9 cellular contexts compared by ENCODE assay signal in the genomic region with DNA sequence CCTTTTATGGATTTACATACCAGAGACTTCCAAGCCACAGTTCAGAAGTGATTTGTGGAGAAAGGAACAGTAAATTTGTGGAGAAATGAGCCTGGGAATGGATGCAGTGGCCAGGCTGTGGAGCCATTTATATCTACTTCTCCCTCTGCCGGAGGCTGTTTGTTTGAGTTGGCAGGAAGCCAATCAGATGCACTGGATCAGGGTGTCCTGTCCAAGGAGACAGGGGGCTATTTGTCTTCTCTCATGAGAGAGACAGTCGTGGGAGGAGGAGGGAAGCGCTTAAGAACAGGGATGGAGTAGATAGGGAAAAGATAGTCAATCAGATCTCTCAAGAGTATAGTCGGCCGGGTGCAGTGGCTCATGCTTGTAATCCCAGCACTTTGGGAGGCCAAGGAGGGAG. TPM values are rescaled to one million over a fixed set of nuclear protein-coding genes. Genes with fewer than 3 reads are reported as not detected.
DNase-seq lines count a peak whose midpoint lies in the region; TF ChIP-seq lines count a peak whose summit lies in the region.
"Had no signal": no experiment of that assay in that cellular context is flagged by ENCODE, and none has a peak within 500 bp of the region (broad histone marks: within the 10 kb centered on the region; RNA-seq: fewer than 3 reads in every experiment).

No MANE protein-coding gene starts in this region.

- CTCF ChIA-PET in activated CD4-positive, alpha-beta memory T cell treated with anti-CD3 and anti-CD28 coated beads, Interleukin-2, amount 10 ng/mL, durations not matched to agents 7 days and 5 days (lab: Charles Lee) = interaction anchor here (1.2 to 1.7 kb wide), 2 partner anchors 11 to 27 kb away, joined by 3 to 13 read pairs; no protein-coding TSS in a partner anchor

- no peak overlapping the region for H3K4me3 ChIP-seq in epithelial cell of proximal tubule (ENCODE audit: low read depth, low read length)

- H3K27me3 Mint-ChIP-seq in type B pancreatic cell = peaks cover 71% of the 10 kb centered on the region
- peaks cover 66% of the 10 kb centered on the region for H3K27me3 Mint-ChIP-seq in activated CD4-positive, alpha-beta memory T cell treated with anti-CD3 and anti-CD28 coated beads, Interleukin-2, amount 10 ng/mL, durations not matched to agents 7 days and 5 days

- peak; percentile 42 for DNase-seq in DMS153 treated with DMSO at 0.1 percent for 48 hours (lab: John Stamatoyannopoulos, UW; ENCODE audit: unreplicated experiment)
- peak; percentile 90 to 91 for DNase-seq in NCI-H526 (lab: John Stamatoyannopoulos, UW)
- DNase-seq in epithelial cell of proximal tubule (ENCODE audit: low read depth) = no peak
- DNase-seq in nucleus accumbens (lab: John Stamatoyannopoulos, UW) = peak in 49 of 56 donors; percentile 17 to 82 (median 64)
- no peak for DNase-seq in type B pancreatic cell (ENCODE audit: extremely low spot score, unreplicated experiment)
- no peak for DNase-seq in NCI-H1694 treated with DMSO at 0.1 percent for 48 hours (lab: John Stamatoyannopoulos, UW)
- no peak for DNase-seq in GM20000 (ENCODE audit: low spot score)
- no peak for DNase-seq in activated CD4-positive, alpha-beta memory T cell treated with anti-CD3 and anti-CD28 coated beads, Interleukin-2, amount 10 ng/mL, durations not matched to agents 7 days and 5 days

- H3K4me3 Mint-ChIP-seq in type B pancreatic cell = no peak overlapping the region
- H3K4me3 Mint-ChIP-seq in activated CD4-positive, alpha-beta memory T cell treated with anti-CD3 and anti-CD28 coated beads, Interleukin-2, amount 10 ng/mL, durations not matched to agents 7 days and 5 days = no peak overlapping the region

- no peak overlapping the region for H3K27ac Mint-ChIP-seq in type B pancreatic cell
- no peak overlapping the region for H3K27ac Mint-ChIP-seq in activated CD4-positive, alpha-beta memory T cell treated with anti-CD3 and anti-CD28 coated beads, Interleukin-2, amount 10 ng/mL, durations not matched to agents 7 days and 5 days

- POLR2A ChIA-PET in activated CD4-positive, alpha-beta memory T cell treated with anti-CD3 and anti-CD28 coated beads, Interleukin-2, amount 10 ng/mL, durations not matched to agents 7 days and 5 days (lab: Charles Lee) = no interaction called here

- no peaks in the 10 kb centered on the region for H3K36me3 Mint-ChIP-seq in type B pancreatic cell
- no peaks in the 10 kb centered on the region for H3K36me3 Mint-ChIP-seq in activated CD4-positive, alpha-beta memory T cell treated with anti-CD3 and anti-CD28 coated beads, Interleukin-2, amount 10 ng/mL, durations not matched to agents 7 days and 5 days (ENCODE audit: low read depth)

- TF ChIP-seq CTCF in epithelial cell of proximal tubule (conservative IDR thresholded peaks at IDR 0.05; ENCODE audit: low read depth, low read length) = peak; percentile 21
- TF ChIP-seq CTCF in type B pancreatic cell (conservative IDR thresholded peaks at IDR 0.05) = no peak
- TF ChIP-seq CTCF in GM20000 (IDR thresholded peaks at IDR 0.05; ENCODE audit: extremely low read depth, missing control alignments) = no peak

- H3K4me1 Mint-ChIP-seq in type B pancreatic cell (ENCODE audit: unreplicated experiment) = peaks cover 18% of the 10 kb centered on the region
- peaks cover 2% of the 10 kb centered on the region for H3K4me1 Mint-ChIP-seq in activated CD4-positive, alpha-beta memory T cell treated with anti-CD3 and anti-CD28 coated beads, Interleukin-2, amount 10 ng/mL, durations not matched to agents 7 days and 5 days

- no peaks in the 10 kb centered on the region for H3K9me3 Mint-ChIP-seq in type B pancreatic cell
- no peaks in the 10 kb centered on the region for H3K9me3 Mint-ChIP-seq in activated CD4-positive, alpha-beta memory T cell treated with anti-CD3 and anti-CD28 coated beads, Interleukin-2, amount 10 ng/mL, durations not matched to agents 7 days and 5 days

RNA-seq across cellular contexts. Expression of gene HAPLN2, which starts 2.8 kb away (rescaled TPM):
- total RNA-seq in epithelial cell of proximal tubule (not detected in 2 replicates), type B pancreatic cell (ENCODE audit: low replicate concordance) (not detected in 2 replicates)
- total RNA-seq in activated CD4-positive, alpha-beta memory T cell treated with anti-CD3 and anti-CD28 coated beads, Interleukin-2, amount 10 ng/mL, durations not matched to agents 7 days and 5 days = not detected

RNA-seq across cellular contexts. Expression of gene GPATCH4, which starts 15.2 kb away (rescaled TPM):
- total RNA-seq in epithelial cell of proximal tubule (15.9 and 22.9 TPM in 2 replicates), type B pancreatic cell (ENCODE audit: low replicate concordance) (22.4 and 30.7 TPM in 2 replicates)
- 10 to 100 TPM; 19.0 to 20.6 TPM for total RNA-seq in activated CD4-positive, alpha-beta memory T cell treated with anti-CD3 and anti-CD28 coated beads, Interleukin-2, amount 10 ng/mL, durations not matched to agents 7 days and 5 days

RNA-seq across cellular contexts. Expression of gene NAXE, which starts 24.9 kb away (rescaled TPM):
- total RNA-seq in epithelial cell of proximal tubule (124 and 127 TPM in 2 replicates), type B pancreatic cell (ENCODE audit: low replicate concordance) (86.3 and 98.4 TPM in 2 replicates)
- 10 to 100 TPM; 45.3 to 46.1 TPM for total RNA-seq in activated CD4-positive, alpha-beta memory T cell treated with anti-CD3 and anti-CD28 coated beads, Interleukin-2, amount 10 ng/mL, durations not matched to agents 7 days and 5 days

RNA-seq across cellular contexts. Expression of gene BCAN, which starts 25.5 kb away (rescaled TPM):
- total RNA-seq in epithelial cell of proximal tubule = not detected in 2 replicates
- total RNA-seq in type B pancreatic cell (ENCODE audit: low replicate concordance) = 12.6 TPM in 1 of 2 replicates, not detected in the other
- not detected for total RNA-seq in activated CD4-positive, alpha-beta memory T cell treated with anti-CD3 and anti-CD28 coated beads, Interleukin-2, amount 10 ng/mL, durations not matched to agents 7 days and 5 days
- total RNA-seq: subcutaneous adipose tissue had no signal

RNA-seq across cellular contexts. Expression of gene TTC24, which starts 36.9 kb away (rescaled TPM):
- total RNA-seq in epithelial cell of proximal tubule (not detected in 2 replicates), type B pancreatic cell (ENCODE audit: low replicate concordance) (not detected in 2 replicates)
- under 1 TPM in 1 of 2 experiments, not detected in 1; 0.38 TPM for total RNA-seq in activated CD4-positive, alpha-beta memory T cell treated with anti-CD3 and anti-CD28 coated beads, Interleukin-2, amount 10 ng/mL, durations not matched to agents 7 days and 5 days
- total RNA-seq: subcutaneous adipose tissue had no signal

Comparison
In these comparisons a context has a peak if more than half of its experiments do, and no peak if none do; other contexts are left out.
1. DNase-seq: peak in DMS153 treated with DMSO at 0.1 percent for 48 hours (single experiment), NCI-H526 (2 of 2) and nucleus accumbens (49 of 56); none in epithelial cell of proximal tubule (single experiment), type B pancreatic cell (single experiment), NCI-H1694 treated with DMSO at 0.1 percent for 48 hours (single experiment), GM20000 (single experiment) and activated CD4-positive, alpha-beta memory T cell treated with anti-CD3 and anti-CD28 coated beads, Interleukin-2, amount 10 ng/mL, durations not matched to agents 7 days and 5 days (single experiment).